In genomic region chr14:68124050-68124449, GRCh38 we compare ENCODE assay signal across 22 cellular contexts.
DNase-seq lines count a peak whose midpoint lies in the region; ATAC-seq, FAIRE-seq and TF ChIP-seq lines count a peak whose summit lies in the region.
"Had no signal": no experiment of that assay in that cellular context is flagged by ENCODE, and none has a peak within 500 bp of the region (broad histone marks: within the 10 kb centered on the region; RNA-seq: fewer than 3 reads in every experiment).

No MANE protein-coding gene starts in this region.

- peak; percentile 90 for FAIRE-seq in HTR-8/SVneo (lab: Jason Lieb, UNC)
- FAIRE-seq in astrocyte (lab: Jason Lieb, UNC) = no peak
- FAIRE-seq: D721Med, GM12878, H1 had no signal

- no peaks in the 10 kb centered on the region for H3K79me2 ChIP-seq in astrocyte (ENCODE audit: insufficient read depth, low read length)
- H3K79me2 ChIP-seq in smooth muscle cell (ENCODE audit: low read depth) = no peaks in the 10 kb centered on the region

- POLR2A ChIA-PET in activated CD4-positive, alpha-beta T cell treated with anti-CD3 and anti-CD28 coated beads for 36 hours (lab: Charles Lee) = no interaction called here

- no peak overlapping the region for H3K9ac ChIP-seq in astrocyte (ENCODE audit: low read length)
- H3K9ac ChIP-seq in smooth muscle cell (ENCODE audit: low read depth) = no peak overlapping the region

- no peaks in the 10 kb centered on the region for H3K9me3 ChIP-seq in astrocyte (ENCODE audit: insufficient read depth, low read depth, low read length)
- H3K9me3 ChIP-seq in smooth muscle cell (replicated peaks; ENCODE audit: low read depth) = no peaks in the 10 kb centered on the region

- H3K27me3 ChIP-seq in astrocyte (ENCODE audit: insufficient read depth, low read length) (no peaks in the 10 kb centered on the region), smooth muscle cell (ENCODE audit: low read depth) (no peaks in the 10 kb centered on the region)

- H3K27ac Mint-ChIP-seq in activated CD4-positive, alpha-beta T cell treated with anti-CD3 and anti-CD28 coated beads for 36 hours = no peak overlapping the region
- H3K27ac Mint-ChIP-seq in activated CD4-positive, alpha-beta T cell treated with anti-CD3 and anti-CD28 coated beads, Interleukin-2, amount 10 ng/mL, durations not matched to agents 24 days and 14 days = no peak overlapping the region
- peak overlapping the region; percentile 99 for H3K27ac Mint-ChIP-seq in astrocyte (ENCODE audit: unreplicated experiment)
- H3K27ac Mint-ChIP-seq: CD4-positive, alpha-beta memory T cell had no signal

- H3K4me3 ChIP-seq in astrocyte (ENCODE audit: insufficient read depth, low read depth, low read length) (no peak overlapping the region), smooth muscle cell (no peak overlapping the region)
- H3K4me3 ChIP-seq: GM12878 had no signal

- H4K20me1 ChIP-seq in astrocyte (ENCODE audit: insufficient read depth, low read length) (no peaks in the 10 kb centered on the region), smooth muscle cell (ENCODE audit: low read depth) (no peaks in the 10 kb centered on the region)

- no peaks in the 10 kb centered on the region for H3F3A ChIP-seq in smooth muscle cell (ENCODE audit: low read depth)

- H3K4me2 ChIP-seq in astrocyte (ENCODE audit: low read length) = no peak overlapping the region
- H3K4me2 ChIP-seq in smooth muscle cell = no peak overlapping the region

- no peaks in the 10 kb centered on the region for H3K27me3 Mint-ChIP-seq in activated CD4-positive, alpha-beta T cell treated with anti-CD3 and anti-CD28 coated beads for 36 hours
- no peaks in the 10 kb centered on the region for H3K27me3 Mint-ChIP-seq in activated CD4-positive, alpha-beta T cell treated with anti-CD3 and anti-CD28 coated beads, Interleukin-2, amount 10 ng/mL, durations not matched to agents 24 days and 14 days
- H3K27me3 Mint-ChIP-seq in astrocyte (ENCODE audit: low read depth, unreplicated experiment) = no peaks in the 10 kb centered on the region
- H3K27me3 Mint-ChIP-seq: CD4-positive, alpha-beta memory T cell had no signal

- H3K4me1 ChIP-seq in astrocyte (ENCODE audit: insufficient read depth, low read length) (peaks cover 7% of the 10 kb centered on the region), smooth muscle cell (ENCODE audit: low read depth) (peaks cover 12% of the 10 kb centered on the region)

- intact Hi-C loops in activated CD4-positive, alpha-beta T cell treated with anti-CD3 and anti-CD28 coated beads for 36 hours (cut with DNase I, micrococcal nuclease) = no loop called here
- intact Hi-C loops in activated CD4-positive, alpha-beta T cell treated with anti-CD3 and anti-CD28 coated beads, Interleukin-2, amount 10 ng/mL, durations not matched to agents 24 days and 14 days (cut with micrococcal nuclease) = no loop called here

- WGBS in smooth muscle cell (ENCODE audit: low lambda C conversion rate) = 95% methylated on average over 2 of the region's 2 CpGs

- H3K27ac ChIP-seq in astrocyte (ENCODE audit: low read depth, low read length) = no peak overlapping the region
- peak overlapping the region; percentile 80 for H3K27ac ChIP-seq in smooth muscle cell (ENCODE audit: low read depth)

- CTCF ChIA-PET in activated CD4-positive, alpha-beta T cell treated with anti-CD3 and anti-CD28 coated beads for 36 hours (lab: Charles Lee) = interaction anchor here (0.5 to 1.2 kb wide), 2 partner anchors 27 to 788 kb away, joined by 3 read pairs; no protein-coding TSS in a partner anchor

- no peaks in the 10 kb centered on the region for H3K36me3 Mint-ChIP-seq in activated CD4-positive, alpha-beta T cell treated with anti-CD3 and anti-CD28 coated beads for 36 hours (ENCODE audit: low read depth)
- no peaks in the 10 kb centered on the region for H3K36me3 Mint-ChIP-seq in activated CD4-positive, alpha-beta T cell treated with anti-CD3 and anti-CD28 coated beads, Interleukin-2, amount 10 ng/mL, durations not matched to agents 24 days and 14 days (ENCODE audit: low read depth)
- no peaks in the 10 kb centered on the region for H3K36me3 Mint-ChIP-seq in astrocyte (ENCODE audit: low read depth, unreplicated experiment)

- ATAC-seq in activated CD4-positive, alpha-beta T cell treated with anti-CD3 and anti-CD28 coated beads for 36 hours = peak; percentile 86
- ATAC-seq in HG02973 (IDR thresholded peaks at IDR 0.05; ENCODE audit: unreplicated experiment) = no peak
- ATAC-seq: GM12878, Panc1, Right ventricle myocardium inferior had no signal

- H3K4me3 Mint-ChIP-seq in activated CD4-positive, alpha-beta T cell treated with anti-CD3 and anti-CD28 coated beads for 36 hours = no peak overlapping the region
- H3K4me3 Mint-ChIP-seq in activated CD4-positive, alpha-beta T cell treated with anti-CD3 and anti-CD28 coated beads, Interleukin-2, amount 10 ng/mL, durations not matched to agents 24 days and 14 days = no peak overlapping the region
- no peak overlapping the region for H3K4me3 Mint-ChIP-seq in astrocyte (ENCODE audit: unreplicated experiment)
- H3K4me3 Mint-ChIP-seq: CD4-positive, alpha-beta memory T cell had no signal

- H2AFZ ChIP-seq in astrocyte (ENCODE audit: low read depth, low read length) = no peak overlapping the region
- no peak overlapping the region for H2AFZ ChIP-seq in smooth muscle cell (ENCODE audit: low read depth)

- peak; percentile 8 for DNase-seq in activated CD4-positive, alpha-beta T cell treated with anti-CD3 and anti-CD28 coated beads for 36 hours
- no peak for DNase-seq in activated CD4-positive, alpha-beta T cell treated with anti-CD3 and anti-CD28 coated beads, Interleukin-2, amount 10 ng/mL, durations not matched to agents 24 days and 14 days
- DNase-seq in HTR-8/SVneo (ENCODE audit: insufficient read length, low spot score) = no peak
- no peak for DNase-seq in astrocyte (ENCODE audit: low read depth)
- no peak for DNase-seq in smooth muscle cell (lab: John Stamatoyannopoulos, UW; ENCODE audit: unreplicated experiment)
- no peak for DNase-seq in stimulated activated CD4-positive, alpha-beta T cell treated with anti-CD3 and anti-CD28 coated beads, Interleukin-4, amount 100 ng/mL, for 1 hour
- DNase-seq in DMS153 treated with DMSO at 0.1 percent for 48 hours (lab: John Stamatoyannopoulos, UW; ENCODE audit: unreplicated experiment) = no peak
- DNase-seq: 8988T; CD4-positive, alpha-beta memory T cell; DND-41; GDM1; Karpas-422; NCI-H1105; NCI-H1694; NCI-H510A treated with DMSO at 0.1 percent for 48 hours; NCI-H82 had no signal

- H3K4me1 Mint-ChIP-seq in activated CD4-positive, alpha-beta T cell treated with anti-CD3 and anti-CD28 coated beads for 36 hours = peaks cover 7% of the 10 kb centered on the region
- H3K4me1 Mint-ChIP-seq in activated CD4-positive, alpha-beta T cell treated with anti-CD3 and anti-CD28 coated beads, Interleukin-2, amount 10 ng/mL, durations not matched to agents 24 days and 14 days = no peaks in the 10 kb centered on the region
- peaks cover 31% of the 10 kb centered on the region for H3K4me1 Mint-ChIP-seq in astrocyte (ENCODE audit: low read depth, unreplicated experiment)
- H3K4me1 Mint-ChIP-seq: CD4-positive, alpha-beta memory T cell had no signal

- no peaks in the 10 kb centered on the region for H3K9me3 Mint-ChIP-seq in activated CD4-positive, alpha-beta T cell treated with anti-CD3 and anti-CD28 coated beads for 36 hours (ENCODE audit: low read depth)
- peaks cover 4% of the 10 kb centered on the region for H3K9me3 Mint-ChIP-seq in activated CD4-positive, alpha-beta T cell treated with anti-CD3 and anti-CD28 coated beads, Interleukin-2, amount 10 ng/mL, durations not matched to agents 24 days and 14 days
- no peaks in the 10 kb centered on the region for H3K9me3 Mint-ChIP-seq in astrocyte (ENCODE audit: unreplicated experiment)

- TF ChIP-seq CTCF in astrocyte (IDR thresholded peaks at IDR 0.05; ENCODE audit: insufficient read depth, low read depth, low read length) (no peak), smooth muscle cell (IDR thresholded peaks at IDR 0.05; ENCODE audit: borderline replicate concordance, insufficient read depth, poor library complexity, severe bottlenecking) (no peak)

- H3K36me3 ChIP-seq in astrocyte (ENCODE audit: insufficient read depth, low read length) (no peaks in the 10 kb centered on the region), smooth muscle cell (ENCODE audit: low read depth) (no peaks in the 10 kb centered on the region)
